Comparison of ENCODE assay signal across 20 cellular contexts in the genomic region with DNA sequence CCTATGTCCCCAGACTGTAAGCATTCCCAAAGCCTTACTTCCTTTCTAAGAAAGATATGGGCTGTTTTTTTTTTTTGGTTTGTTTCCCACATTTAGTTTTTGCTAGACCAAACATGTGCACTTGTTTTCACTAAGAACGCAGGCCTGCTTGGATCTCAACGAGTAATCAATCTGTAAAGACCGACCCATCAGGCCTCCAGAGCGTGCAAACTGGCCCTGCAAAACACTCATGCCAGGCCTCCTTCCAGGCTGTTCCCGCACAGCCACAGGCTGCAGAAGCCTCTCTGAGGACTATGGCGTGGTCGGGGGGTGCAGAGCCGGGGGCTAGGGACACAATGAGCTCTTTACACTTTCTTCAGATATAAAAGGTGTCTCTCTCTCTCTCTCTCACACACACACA.
"Had no signal": no experiment of that assay in that cellular context is flagged by ENCODE, and none has a peak within 500 bp of the region (broad histone marks: within the 10 kb centered on the region; RNA-seq: fewer than 3 reads in every experiment).

No MANE protein-coding gene starts in this region.

- H3K27ac ChIP-seq: coronary artery, parathyroid adenoma, testis, upper lobe of left lung had no signal

- H3K36me3 ChIP-seq: tibial nerve, upper lobe of left lung had no signal

- H3K4me1 ChIP-seq: parathyroid adenoma, testis had no signal

- DNase-seq: dermis blood vessel endothelial cell; effector memory CD8-positive, alpha-beta T cell; kidney; mucosa of descending colon; naive B cell; stimulated activated CD4-positive, alpha-beta T cell treated with anti-CD3 and anti-CD28 coated beads, Interleukin-12 subunit alpha, Interleukin-12 subunit beta, amount 100 ng/mL, for 4 hours; stimulated activated CD4-positive, alpha-beta T cell treated with anti-CD3 and anti-CD28 coated beads, Interleukin-1b, Interleukin-23, amount 100 ng/mL, for 48 hours; stimulated activated CD4-positive, alpha-beta T cell treated with anti-CD3 and anti-CD28 coated beads, Interleukin-4, amount 100 ng/mL, for 4 hours; stimulated activated naive CD8-positive, alpha-beta T cell treated with anti-CD3 and anti-CD28 coated beads, Interleukin-15, Interleukin-2, amounts not matched to agents 100 U/mL and 50 U/mL, for 24 hours; substantia nigra; testis had no signal

- ATAC-seq: effector memory CD8-positive, alpha-beta T cell; left lobe of liver; mucosa of descending colon; natural killer cell treated with Interleukin-12 subunit alpha and Interleukin-12 subunit beta and Interleukin-15 and Interleukin-18, amount 100 ng/mL, for 72 hours; stimulated activated memory B cell treated with anti-CD40 and anti-IgM and Interleukin-4, amounts not matched to agents 10 μg/mL and 1 μg/mL and 100 μg/mL, for 72 hours; stimulated activated naive CD8-positive, alpha-beta T cell treated with anti-CD3 and anti-CD28 coated beads, Interleukin-15, Interleukin-2, amounts not matched to agents 100 U/mL and 50 U/mL, for 24 hours had no signal

- H2AFZ ChIP-seq: parathyroid adenoma had no signal

- H3K4me3 ChIP-seq: coronary artery, lung, mucosa of descending colon, smooth muscle cell, testis, upper lobe of left lung had no signal

- H3K4me2 ChIP-seq: smooth muscle cell had no signal

- H3K9me3 ChIP-seq: mucosa of descending colon, testis, tibial nerve, upper lobe of left lung had no signal

- H3K27me3 ChIP-seq: testis, tibial nerve, upper lobe of left lung had no signal
